9 cellular contexts compared by ENCODE assay signal in genomic region chr12:13234045-13234641, GRCh38. TPM values are rescaled to one million over a fixed set of nuclear protein-coding genes. Genes with fewer than 3 reads are reported as not detected.
A peak's percentile ranks its signal among the peaks of the same experiment; 100 is the strongest.
DNase-seq lines count a peak whose midpoint lies in the region; ATAC-seq and TF ChIP-seq lines count a peak whose summit lies in the region.
"Had no signal": no experiment of that assay in that cellular context is flagged by ENCODE, and none has a peak within 500 bp of the region (broad histone marks: within the 10 kb centered on the region; RNA-seq: fewer than 3 reads in every experiment).

No MANE protein-coding gene starts in this region.

- H3K27ac ChIP-seq in sigmoid colon, result no peak overlapping the region

- no peaks in the 10 kb centered on the region for H3K36me3 ChIP-seq in sigmoid colon

- DNase-seq in AG08396 (ENCODE audit: low spot score) (peak; percentile 58), GM10266 (ENCODE audit: extremely low spot score) (peak; percentile 22), M059J (ENCODE audit: low read depth) (peak; percentile 62), Right ventricle myocardium superior (no peak), sigmoid colon (no peak)
- peak; percentile 17 to 40 for DNase-seq in activated CD4-positive, alpha-beta T cell treated with anti-CD3 and anti-CD28 coated beads, Interleukin-2, amount 50 U/mL, for 48 hours

- no peak overlapping the region for H3K4me3 ChIP-seq in sigmoid colon

- 45 to 72% methylated on average over 7 of the region's 7 CpGs for WGBS in sigmoid colon, 2 donors

- no peak for TF ChIP-seq POLR2A in sigmoid colon (IDR thresholded peaks at IDR 0.05)

- no peaks in the 10 kb centered on the region for H3K27me3 ChIP-seq in sigmoid colon

- peak; percentile 67 for ATAC-seq in Right ventricle myocardium superior (ENCODE audit: poor library complexity)
- no peak for ATAC-seq in GM19455 (IDR thresholded peaks at IDR 0.05; ENCODE audit: unreplicated experiment)
- no peak for ATAC-seq in GM21723 (IDR thresholded peaks at IDR 0.05; ENCODE audit: unreplicated experiment)

- intact Hi-C loops in Right ventricle myocardium superior (cut with DNase I) (no loop called here), sigmoid colon (cut with DNase I) (no loop called here)

- TF ChIP-seq CTCF in GM10266 (IDR thresholded peaks at IDR 0.05; ENCODE audit: control insufficient read depth, insufficient read depth, low read depth, missing control alignments) (peak; percentile 57), sigmoid colon (IDR thresholded peaks at IDR 0.05) (peak; percentile 18 to 78 (median 46))

- H3K4me1 ChIP-seq in sigmoid colon, result no peaks in the 10 kb centered on the region

- no peaks in the 10 kb centered on the region for H3K9me3 ChIP-seq in sigmoid colon

- TF ChIP-seq EP300 in sigmoid colon (IDR thresholded peaks at IDR 0.05), result no peak

RNA-seq across cellular contexts. Expression of gene EMP1, which starts 37.6 kb away (rescaled TPM):
- total RNA-seq in M059J (2014; rRNA removed; shearing (Covaris generic)), result 28.9 and 107 TPM in 2 replicates
- 99.9 TPM for total RNA-seq in Right ventricle myocardium superior
- total RNA-seq in sigmoid colon, result 100 to 1,000 TPM in 2 of 4 donors, 10 to 100 TPM in 2; 72.1 to 172 (median 94.2) TPM
- 100 to 1,000 TPM in 1 of 3 donors, 10 to 100 TPM in 2; 25.8 to 153 (median 34.7) TPM for polyA plus RNA-seq in sigmoid colon
- polyA plus RNA-seq: IgD-negative memory B cell had no signal

Comparison
In these comparisons a context has a peak if more than half of its experiments do, and no peak if none do; other contexts are left out.
1. DNase-seq: peak in AG08396 (single experiment), GM10266 (single experiment), M059J (single experiment) and activated CD4-positive, alpha-beta T cell treated with anti-CD3 and anti-CD28 coated beads, Interleukin-2, amount 50 U/mL, for 48 hours (2 of 2); none in Right ventricle myocardium superior (single experiment) and sigmoid colon (single experiment).